ENCODE assay signal across 10 cellular contexts in genomic region chr5:151208481-151208914, GRCh38. TPM values are rescaled to one million over a fixed set of nuclear protein-coding genes. Genes with fewer than 3 reads are reported as not detected.
DNase-seq lines count a peak whose midpoint lies in the region; ATAC-seq and TF ChIP-seq lines count a peak whose summit lies in the region.
"Had no signal": no experiment of that assay in that cellular context is flagged by ENCODE, and none has a peak within 500 bp of the region (broad histone marks: within the 10 kb centered on the region; RNA-seq: fewer than 3 reads in every experiment).

No MANE protein-coding gene starts in this region.

- no peak for TF ChIP-seq POLR2A in body of pancreas (IDR thresholded peaks at IDR 0.05)
- TF ChIP-seq POLR2A in tibial nerve (IDR thresholded peaks at IDR 0.05): no peak

- H3K4me3 ChIP-seq in body of pancreas: no peak overlapping the region
- no peak overlapping the region for H3K4me3 ChIP-seq in muscle layer of duodenum (ENCODE audit: low read depth in 1 of 2, low read length in 2 of 2)
- H3K4me3 ChIP-seq in tibial nerve: no peak overlapping the region

- no peaks in the 10 kb centered on the region for H3K27me3 ChIP-seq in body of pancreas
- no peaks in the 10 kb centered on the region for H3K27me3 ChIP-seq in muscle layer of duodenum (ENCODE audit: low read depth, low read length)
- no peaks in the 10 kb centered on the region for H3K27me3 ChIP-seq in tibial nerve

- TF ChIP-seq CTCF in body of pancreas (IDR thresholded peaks at IDR 0.05) (no peak), tibial nerve (IDR thresholded peaks at IDR 0.05) (no peak)

- peak; percentile 52 for DNase-seq in activated CD8-positive, alpha-beta memory T cell treated with anti-CD3 and anti-CD28 coated beads, Interleukin-2, amount 50 U/mL, for 48 hours
- no peak for DNase-seq in activated CD8-positive, alpha-beta memory T cell treated with anti-CD3 and anti-CD28 coated beads, Interleukin-2, amount 50 U/mL, for 4 hours
- peak in 1 of 4 donors; percentile 14 for DNase-seq in body of pancreas
- DNase-seq in tibial nerve (ENCODE audit: low spot score in 2 of 2): no peak
- no peak for DNase-seq in NCI-H1436 treated with DMSO at 0.1 percent for 48 hours (lab: John Stamatoyannopoulos, UW)
- DNase-seq: kidney glomerular epithelial cell, NCI-H1092 had no signal

- TF ChIP-seq EP300 in tibial nerve (IDR thresholded peaks at IDR 0.05): no peak

- H3K4me1 ChIP-seq in body of pancreas (peaks cover 25% of the 10 kb centered on the region), muscle layer of duodenum (ENCODE audit: control insufficient read depth in 1 of 2, insufficient read depth in 2 of 2, low read length in 2 of 2) (peaks cover 2 to 20% of the 10 kb centered on the region in 2 donors), tibial nerve (peaks cover 0 to 38% (median 19%) of the 10 kb centered on the region in 4 donors)

- peak; percentile 20 for ATAC-seq in body of pancreas
- no peak for ATAC-seq in GM18511 (IDR thresholded peaks at IDR 0.05; ENCODE audit: unreplicated experiment)
- no peak for ATAC-seq in HG02763 (IDR thresholded peaks at IDR 0.05; ENCODE audit: unreplicated experiment)

- WGBS in body of pancreas, 2 donors: 40 to 41% methylated on average over 4 to 5 of the region's 5 CpGs
- 21 to 55% methylated on average over 5 of the region's 5 CpGs for WGBS in tibial nerve, 2 donors

- H3K9me3 ChIP-seq in body of pancreas (no peaks in the 10 kb centered on the region), muscle layer of duodenum (ENCODE audit: control insufficient read depth in 1 of 2, low read length in 2 of 2) (no peaks in the 10 kb centered on the region), tibial nerve (no peaks in the 10 kb centered on the region)

- H3K36me3 ChIP-seq in body of pancreas (replicated peaks in 1 of 2; ENCODE audit: insufficient read depth in 1 of 2, low read depth in 2 of 2): no peaks in the 10 kb centered on the region
- no peaks in the 10 kb centered on the region for H3K36me3 ChIP-seq in muscle layer of duodenum (ENCODE audit: control insufficient read depth in 1 of 2, insufficient read depth in 2 of 2, low read length in 2 of 2)
- no peaks in the 10 kb centered on the region for H3K36me3 ChIP-seq in tibial nerve

- H3K27ac ChIP-seq in body of pancreas (peak overlapping the region in 2 of 4 donors; percentile 56 to 62), muscle layer of duodenum (ENCODE audit: low read length) (peak overlapping the region; percentile 68), tibial nerve (peak overlapping the region; percentile 30 to 77 (median 42))

- intact Hi-C loops in body of pancreas (cut with DNase I): no loop called here

RNA-seq across cellular contexts. Expression of gene CCDC69, which starts 15.4 kb away (rescaled TPM):
- total RNA-seq in body of pancreas (10 to 100 TPM; 34.8 to 44.8 TPM), tibial nerve (100 to 1,000 TPM in 3 of 4 donors, 10 to 100 TPM in 1; 95.6 to 201 (median 112) TPM)

RNA-seq across cellular contexts. Expression of gene GM2A, which starts 44.5 kb away (rescaled TPM):
- total RNA-seq in body of pancreas (10 to 100 TPM in 1 of 2 donors, 1 to 10 TPM in 1; 8.9 to 17.9 TPM), tibial nerve (10 to 100 TPM; 30.3 to 37.5 (median 33.7) TPM)

RNA-seq across cellular contexts. Expression of gene ANXA6, which starts 50.9 kb away (rescaled TPM):
- total RNA-seq in body of pancreas: 10 to 100 TPM; 60.3 to 60.4 TPM
- total RNA-seq in tibial nerve: 100 to 1,000 TPM; 168 to 282 (median 181) TPM
